ENCODE assay signal across 20 cellular contexts in genomic region chr2:191363267-191363666, GRCh38.
DNase-seq lines count a peak whose midpoint lies in the region; ATAC-seq and TF ChIP-seq lines count a peak whose summit lies in the region.
"Had no signal": no experiment of that assay in that cellular context is flagged by ENCODE, and none has a peak within 500 bp of the region (broad histone marks: within the 10 kb centered on the region; RNA-seq: fewer than 3 reads in every experiment).

No MANE protein-coding gene starts in this region.

- CTCF ChIA-PET in AG04450 (lab: Charles Lee): interaction anchor here (0.6 to 3.2 kb wide), 3 partner anchors 23 to 145 kb away, joined by 3 to 18 read pairs (median 16); no protein-coding TSS in a partner anchor

- H3K27me3 ChIP-seq in AG04450 (ENCODE audit: control insufficient read depth, insufficient read depth, low read length) (no peaks in the 10 kb centered on the region), heart left ventricle (no peaks in the 10 kb centered on the region)

- H3K4me3 ChIP-seq in AG04450 (ENCODE audit: low read depth, low read length) (no peak overlapping the region), heart left ventricle (no peak overlapping the region)
- H3K4me3 ChIP-seq in Jurkat, Clone E6-1 (ENCODE audit: low read length): no peak overlapping the region
- H3K4me3 ChIP-seq: GM23248, HAP-1, SK-N-MC had no signal

- intact Hi-C loops in heart left ventricle (cut with DNase I): loop anchor here in 1 of 10 donors (10.0 kb wide), 1 partner anchor 118 kb away; the partner anchor contains the start of gene MYO1B

- peak overlapping the region; percentile 85 for H3K27ac ChIP-seq in AG04450 (ENCODE audit: low read depth, low read length)
- no peak overlapping the region for H3K27ac ChIP-seq in heart left ventricle
- H3K27ac ChIP-seq: GM23248, SK-N-MC had no signal

- WGBS in heart left ventricle, 4 donors: 84 to 88% (median 88%) methylated on average over 3 of the region's 3 CpGs

- no peak overlapping the region for H3K4me3 Mint-ChIP-seq in chondrocyte (ENCODE audit: unreplicated experiment)
- H3K4me3 Mint-ChIP-seq: B cell, CD14-positive monocyte had no signal

- no peak for DNase-seq in AG04450 (ENCODE audit: low read depth, low spot score)
- peak; percentile 58 for DNase-seq in Jurkat, Clone E6-1 (ENCODE audit: low read depth, low spot score)
- peak; percentile 54 for DNase-seq in NOMO-1 treated with DMSO at 0.1 percent for 48 hours (lab: John Stamatoyannopoulos, UW; ENCODE audit: unreplicated experiment)
- DNase-seq in chondrocyte (ENCODE audit: low spot score): no peak
- DNase-seq in activated CD4-positive, alpha-beta T cell treated with anti-CD3 and anti-CD28 coated beads for 4 hours: no peak
- no peak for DNase-seq in heart left ventricle
- DNase-seq in GM19240 (ENCODE audit: insufficient read length, low spot score): no peak
- DNase-seq: GDM1, GM23248, NCI-H1092, NCI-H1436, NCI-H1930, NCI-H2227 treated with DMSO at 0.1 percent for 48 hours, NCI-H510A had no signal

- H3K27ac Mint-ChIP-seq in chondrocyte (ENCODE audit: unreplicated experiment): peak overlapping the region; percentile 82
- H3K27ac Mint-ChIP-seq: B cell, CD14-positive monocyte had no signal

- H3K9me3 Mint-ChIP-seq in chondrocyte (ENCODE audit: low read depth): no peaks in the 10 kb centered on the region
- H3K9me3 Mint-ChIP-seq: CD14-positive monocyte had no signal

- POLR2A ChIA-PET in AG04450 (lab: Yijun Ruan, JAX): interaction anchor here (0.5 to 2.1 kb wide), 4 partner anchors 11 to 168 kb away, joined by 3 to 9 read pairs (median 4); no protein-coding TSS in a partner anchor

- ATAC-seq in GM21423 (IDR thresholded peaks at IDR 0.05; ENCODE audit: unreplicated experiment) (no peak), heart left ventricle (no peak)
- ATAC-seq: Right ventricle myocardium inferior had no signal

- TF ChIP-seq POLR2A in heart left ventricle (IDR thresholded peaks at IDR 0.05): no peak

- H3K27me3 Mint-ChIP-seq in chondrocyte (ENCODE audit: low read depth): no peaks in the 10 kb centered on the region
- H3K27me3 Mint-ChIP-seq: B cell had no signal

- H3K9me3 ChIP-seq in AG04450 (ENCODE audit: control insufficient read depth, insufficient read depth, low read length) (no peaks in the 10 kb centered on the region), heart left ventricle (no peaks in the 10 kb centered on the region)
- H3K9me3 ChIP-seq: HAP-1 had no signal

- peaks cover 0 to 22% (median 4%) of the 10 kb centered on the region in 12 donors for H3K4me1 ChIP-seq in heart left ventricle
- H3K4me1 ChIP-seq: HAP-1 had no signal

- H3K4me1 Mint-ChIP-seq in chondrocyte (ENCODE audit: low read depth): peaks cover 82% of the 10 kb centered on the region
- H3K4me1 Mint-ChIP-seq: B cell, CD14-positive monocyte had no signal

- TF ChIP-seq CTCF in AG04450 (IDR thresholded peaks at IDR 0.05; ENCODE audit: low read depth, low read length): no peak
- TF ChIP-seq CTCF in chondrocyte (IDR thresholded peaks at IDR 0.05): no peak
- no peak for TF ChIP-seq CTCF in heart left ventricle (IDR thresholded peaks at IDR 0.05)

- H3K36me3 ChIP-seq in heart left ventricle: peaks cover 0 to 41% (median 5%) of the 10 kb centered on the region in 9 donors
- H3K36me3 ChIP-seq: HAP-1 had no signal

- H3K36me3 Mint-ChIP-seq in chondrocyte (ENCODE audit: low read depth): peaks cover 10% of the 10 kb centered on the region
- H3K36me3 Mint-ChIP-seq: CD14-positive monocyte had no signal

Comparison
In these comparisons a context has a peak if more than half of its experiments do, and no peak if none do; other contexts are left out.
1. DNase-seq: peak in Jurkat, Clone E6-1 (single experiment) and NOMO-1 treated with DMSO at 0.1 percent for 48 hours (single experiment); none in AG04450 (single experiment), chondrocyte (single experiment), activated CD4-positive, alpha-beta T cell treated with anti-CD3 and anti-CD28 coated beads for 4 hours (0 of 2), heart left ventricle (0 of 5) and GM19240 (single experiment).